Comparison of ENCODE assay signal across 9 cellular contexts in genomic region chr2:17719562-17720371, GRCh38. TPM values are rescaled to one million over a fixed set of nuclear protein-coding genes. Genes with fewer than 3 reads are reported as not detected.
DNase-seq lines count a peak whose midpoint lies in the region; ATAC-seq, FAIRE-seq and TF ChIP-seq lines count a peak whose summit lies in the region.
"Had no signal": no experiment of that assay in that cellular context is flagged by ENCODE, and none has a peak within 500 bp of the region (broad histone marks: within the 10 kb centered on the region; RNA-seq: fewer than 3 reads in every experiment).

No MANE protein-coding gene starts in this region.

- H3K9me3 ChIP-seq in Karpas-422 (ENCODE audit: low read length) (no peaks in the 10 kb centered on the region), mammary epithelial cell (replicated peaks; ENCODE audit: insufficient read depth, low read length) (no peaks in the 10 kb centered on the region), MG63 (no peaks in the 10 kb centered on the region)
- no peaks in the 10 kb centered on the region for H3K9me3 ChIP-seq in naive thymus-derived CD4-positive, alpha-beta T cell (ENCODE audit: control insufficient read depth in 2 of 3, low read length in 3 of 3)

- no TSS peak for BruUV-seq in mammary epithelial cell (replicated peaks; lab: Mats Ljungman, UMichigan)

- peak; percentile 68 for FAIRE-seq in GM19239 (lab: Jason Lieb, UNC)

- dilution Hi-C loops in mammary epithelial cell (cut with HindIII; ENCODE audit: low sequenced_read_pairs): no loop called here

- H3K36me3 Mint-ChIP-seq in naive thymus-derived CD4-positive, alpha-beta T cell: peaks cover 0 to 21% (median 4%) of the 10 kb centered on the region in 5 donors

- peak; percentile 52 for ATAC-seq in naive thymus-derived CD4-positive, alpha-beta T cell

- H3K9me2 ChIP-seq in Karpas-422 (replicated peaks; ENCODE audit: insufficient read depth, low read length): no peaks in the 10 kb centered on the region

- 58% methylated on average over 4 of the region's 4 CpGs for WGBS in mammary epithelial cell (ENCODE audit: low coverage, missing lambda C conversion rate)

- H3K4me3 Mint-ChIP-seq in naive thymus-derived CD4-positive, alpha-beta T cell: no peak overlapping the region

- H3K27ac Mint-ChIP-seq in naive thymus-derived CD4-positive, alpha-beta T cell: peak overlapping the region in 2 of 9 donors; percentile 7 to 29

- peaks cover 45% of the 10 kb centered on the region; the same call in 1 of the 2 replicates for H3K36me3 ChIP-seq in Karpas-422 (ENCODE audit: insufficient read depth, low read length)
- H3K36me3 ChIP-seq in mammary epithelial cell (ENCODE audit: insufficient read depth, low read length): peaks cover 52% of the 10 kb centered on the region
- H3K36me3 ChIP-seq in naive thymus-derived CD4-positive, alpha-beta T cell (ENCODE audit: control insufficient read depth in 2 of 3, insufficient read depth in 3 of 3, low read length in 3 of 3): peaks cover 0 to 17% (median 7%) of the 10 kb centered on the region in 3 experiments
- peaks cover 55% of the 10 kb centered on the region for H3K36me3 ChIP-seq in MG63

- H3K4me1 Mint-ChIP-seq in naive thymus-derived CD4-positive, alpha-beta T cell: no peaks in the 10 kb centered on the region

- POLR2A ChIA-PET in naive thymus-derived CD4-positive, alpha-beta T cell (lab: Charles Lee): no interaction called here

- CTCF ChIA-PET in mammary epithelial cell (lab: Charles Lee; ENCODE audit: low non-redundant PET): interaction anchor here (1.0 kb wide), 1 partner anchor 19 kb away, joined by 4 read pairs; no protein-coding TSS in a partner anchor
- CTCF ChIA-PET in naive thymus-derived CD4-positive, alpha-beta T cell (lab: Charles Lee): interaction anchor here (0.7 to 2.1 kb wide), 7 partner anchors 8 to 457 kb away, joined by 3 to 5 read pairs (median 3); no protein-coding TSS in a partner anchor

- H2AFZ ChIP-seq in Karpas-422 (ENCODE audit: low read length) (no peak overlapping the region), mammary epithelial cell (ENCODE audit: low read depth, low read length) (no peak overlapping the region)

- peak; percentile 71 to 74 for TF ChIP-seq CTCF in mammary epithelial cell (conservative IDR thresholded peaks at IDR 0.05 in 1 of 2, IDR thresholded peaks at IDR 0.05 in 1 of 2; ENCODE audit: extremely low read depth in 1 of 2, insufficient read depth in 1 of 2, low read depth in 1 of 2, low read length in 2 of 2)

- H3K27me3 ChIP-seq in Karpas-422 (ENCODE audit: low read length) (no peaks in the 10 kb centered on the region), mammary epithelial cell (ENCODE audit: insufficient read depth, low read length) (no peaks in the 10 kb centered on the region), MG63 (no peaks in the 10 kb centered on the region)
- no peaks in the 10 kb centered on the region for H3K27me3 ChIP-seq in naive thymus-derived CD4-positive, alpha-beta T cell (ENCODE audit: control insufficient read depth in 2 of 2, insufficient read depth in 2 of 2, low read length in 2 of 2)

- H3K4me3 ChIP-seq in Karpas-422 (ENCODE audit: low read length) (no peak overlapping the region), mammary epithelial cell (replicated peaks in 1 of 3; ENCODE audit: insufficient read depth in 1 of 3, low read depth in 2 of 3, low read length in 3 of 3) (no peak overlapping the region), MG63 (no peak overlapping the region)
- no peak overlapping the region for H3K4me3 ChIP-seq in naive thymus-derived CD4-positive, alpha-beta T cell (ENCODE audit: low read length)
- H3K4me3 ChIP-seq: SK-N-MC had no signal

- H3K9ac ChIP-seq in Karpas-422 (ENCODE audit: low read length): no peak overlapping the region
- H3K9ac ChIP-seq in mammary epithelial cell (ENCODE audit: insufficient read depth, low read length): no peak overlapping the region

- H4K20me1 ChIP-seq in Karpas-422 (ENCODE audit: insufficient read depth, low read depth, low read length) (no peaks in the 10 kb centered on the region), mammary epithelial cell (ENCODE audit: insufficient read depth, low read length) (no peaks in the 10 kb centered on the region)

- no peaks in the 10 kb centered on the region for H3K27me3 Mint-ChIP-seq in naive thymus-derived CD4-positive, alpha-beta T cell

- intact Hi-C loops in mammary epithelial cell (cut with micrococcal nuclease): loop anchor here (1.0 kb wide), 2 partner anchors 111 to 430 kb away; no protein-coding TSS in a partner anchor
- intact Hi-C loops in naive thymus-derived CD4-positive, alpha-beta T cell (cut with micrococcal nuclease): loop anchor here (1.0 to 10.0 kb wide), 6 partner anchors 34 to 658 kb away; partner anchors contain the start of gene SMC6 (in 1 of the 2)

- H3K27ac ChIP-seq in Karpas-422 (ENCODE audit: low read length) (peak overlapping the region; percentile 15), mammary epithelial cell (ENCODE audit: insufficient read depth, low read depth, low read length) (no peak overlapping the region), caudate nucleus (ENCODE audit: low read depth, low read length) (no peak overlapping the region)
- H3K27ac ChIP-seq in naive thymus-derived CD4-positive, alpha-beta T cell (ENCODE audit: low read depth, low read length): no peak overlapping the region
- H3K27ac ChIP-seq: SK-N-MC had no signal

- H3K79me2 ChIP-seq in Karpas-422 (ENCODE audit: low read length): peaks cover 4% of the 10 kb centered on the region; the same call in 1 of the 2 replicates
- no peaks in the 10 kb centered on the region for H3K79me2 ChIP-seq in mammary epithelial cell (ENCODE audit: insufficient read depth, low read length)

- peaks cover 9% of the 10 kb centered on the region for H3K4me1 ChIP-seq in Karpas-422 (ENCODE audit: low read length)
- no peaks in the 10 kb centered on the region for H3K4me1 ChIP-seq in mammary epithelial cell (ENCODE audit: insufficient read depth, low read length)
- H3K4me1 ChIP-seq in naive thymus-derived CD4-positive, alpha-beta T cell (ENCODE audit: control insufficient read depth in 2 of 2, insufficient read depth in 2 of 2, low read length in 2 of 2): no peaks in the 10 kb centered on the region

- in situ Hi-C loops in Caki2 (cut with HindIII; ENCODE audit: low pct_unique_long_range_greater_than_20kb, low sequenced_read_pairs): no loop called here
- in situ Hi-C loops in mammary epithelial cell (cut with MboI; ENCODE audit: low sequenced_read_pairs in 2 of 2): no loop called here

- no peaks in the 10 kb centered on the region for H3K9me3 Mint-ChIP-seq in naive thymus-derived CD4-positive, alpha-beta T cell

- DNase-seq in Caki2 (ENCODE audit: low read depth): peak; percentile 26
- peak; percentile 13 for DNase-seq in GM19239 (ENCODE audit: insufficient read length, low spot score)
- peak; percentile 75 for DNase-seq in Karpas-422
- peak; percentile 1 for DNase-seq in mammary epithelial cell
- peak in 5 of 9 donors; percentile 6 to 29 (median 11) for DNase-seq in naive thymus-derived CD4-positive, alpha-beta T cell
- no peak for DNase-seq in NCI-H187 treated with DMSO at 0.1 percent for 48 hours (lab: John Stamatoyannopoulos, UW)
- DNase-seq in caudate nucleus (lab: John Stamatoyannopoulos, UW): no peak
- no peak for DNase-seq in MG63

- no peak overlapping the region for H3K4me2 ChIP-seq in Karpas-422 (ENCODE audit: low read depth, low read length, poor library complexity, severe bottlenecking)
- H3K4me2 ChIP-seq in mammary epithelial cell (ENCODE audit: insufficient read depth, low read depth, low read length): no peak overlapping the region

RNA-seq across cellular contexts. Expression of gene SMC6, which starts 33.8 kb away (rescaled TPM):
- total RNA-seq in Caki2 (2014; rRNA removed; shearing (Covaris generic); ENCODE audit: low replicate concordance): 5.9 and 10.7 TPM in 2 replicates
- total RNA-seq in Karpas-422 (2014; rRNA removed; shearing (Covaris generic); ENCODE audit: low replicate concordance): 28.1 and 44.2 TPM in 2 replicates
- total RNA-seq in mammary epithelial cell: 10 to 100 TPM; 23.0 to 32.8 TPM
- 10.3 TPM for polyA plus RNA-seq in mammary epithelial cell
- 12.0 TPM for polyA minus RNA-seq in mammary epithelial cell
- 10 to 100 TPM in 4 of 5 experiments, 1 to 10 TPM in 1; 7.9 to 35.6 (median 14.6) TPM for total RNA-seq in naive thymus-derived CD4-positive, alpha-beta T cell
- 10 to 100 TPM in 1 of 2 donors, 1 to 10 TPM in 1; 9.1 to 11.5 TPM for polyA plus RNA-seq in naive thymus-derived CD4-positive, alpha-beta T cell
- 11.4 and 24.6 TPM in 2 replicates for total RNA-seq in MG63 (2014; rRNA removed; shearing (Covaris generic); ENCODE audit: low replicate concordance)

RNA-seq across cellular contexts. Expression of gene GEN1, which starts 34.2 kb away (rescaled TPM):
- total RNA-seq in Caki2 (2014; rRNA removed; shearing (Covaris generic); ENCODE audit: low replicate concordance): 5.5 and 18.9 TPM in 2 replicates
- 125 and 251 TPM in 2 replicates for total RNA-seq in Karpas-422 (2014; rRNA removed; shearing (Covaris generic); ENCODE audit: low replicate concordance)
- 10 to 100 TPM; 10.0 to 27.3 TPM for total RNA-seq in mammary epithelial cell
- polyA plus RNA-seq in mammary epithelial cell: 7.4 TPM
- 23.6 TPM for polyA minus RNA-seq in mammary epithelial cell
- total RNA-seq in naive thymus-derived CD4-positive, alpha-beta T cell: 10 to 100 TPM in 2 of 5 experiments, 1 to 10 TPM in 3; 5.6 to 25.8 (median 8.0) TPM
- polyA plus RNA-seq in naive thymus-derived CD4-positive, alpha-beta T cell: 1 to 10 TPM in 1 of 2 donors, under 1 TPM in 1; 0.44 to 1.2 TPM
- 8.3 and 49.4 TPM in 2 replicates for total RNA-seq in MG63 (2014; rRNA removed; shearing (Covaris generic); ENCODE audit: low replicate concordance)

Comparison
In these comparisons a context has a peak if more than half of its experiments do, and no peak if none do; other contexts are left out.
1. DNase-seq: peak in Caki2 (single experiment), GM19239 (single experiment), Karpas-422 (single experiment), mammary epithelial cell (single experiment) and naive thymus-derived CD4-positive, alpha-beta T cell (5 of 9); none in NCI-H187 treated with DMSO at 0.1 percent for 48 hours (single experiment), caudate nucleus (0 of 61) and MG63 (single experiment).